Comparison of ENCODE assay signal across 20 cellular contexts in genomic region chr5:133226186-133226585, GRCh38.
A peak's percentile ranks its signal among the peaks of the same experiment; 100 is the strongest.
DNase-seq lines count a peak whose midpoint lies in the region; ATAC-seq and TF ChIP-seq lines count a peak whose summit lies in the region.
"Had no signal": no experiment of that assay in that cellular context is flagged by ENCODE, and none has a peak within 500 bp of the region (broad histone marks: within the 10 kb centered on the region; RNA-seq: fewer than 3 reads in every experiment).

No MANE protein-coding gene starts in this region.

- H3K4me3 ChIP-seq in SJSA1, result no peak overlapping the region
- no peak overlapping the region for H3K4me3 ChIP-seq in stomach
- H3K4me3 ChIP-seq: tibial artery had no signal

- TF ChIP-seq CTCF in Calu3 (IDR thresholded peaks at IDR 0.05; ENCODE audit: unreplicated experiment) (no peak), stomach (IDR thresholded peaks at IDR 0.05) (no peak), omental fat pad (IDR thresholded peaks at IDR 0.05) (no peak)

- no peak overlapping the region for H3K27ac Mint-ChIP-seq in Calu3 (ENCODE audit: unreplicated experiment)
- H3K27ac Mint-ChIP-seq: activated CD4-positive, alpha-beta memory T cell treated with anti-CD3 and anti-CD28 coated beads, Interleukin-2, amount 10 ng/mL, durations not matched to agents 7 days and 5 days had no signal

- peak overlapping the region; percentile 12; the same call in 1 of the 2 replicates for H3K27ac ChIP-seq in SJSA1
- peak overlapping the region in 3 of 5 donors; percentile 27 to 59 (median 32) for H3K27ac ChIP-seq in stomach
- H3K27ac ChIP-seq: C4-2B, HL-60, tibial artery had no signal

- no peaks in the 10 kb centered on the region for H3K27me3 ChIP-seq in SJSA1 (replicated peaks)
- no peaks in the 10 kb centered on the region for H3K27me3 ChIP-seq in stomach
- H3K27me3 ChIP-seq: tibial artery had no signal

- H3K27me3 Mint-ChIP-seq in Calu3 (ENCODE audit: unreplicated experiment), result no peaks in the 10 kb centered on the region

- no TSS peak for BruUV-seq in Calu3 (replicated peaks; lab: Mats Ljungman, UMichigan)

- WGBS in stomach, 5 donors, result 17 to 80% (median 50%) methylated on average over 1 of the region's 1 CpG

- H3K36me3 ChIP-seq in SJSA1 (no peaks in the 10 kb centered on the region), stomach (no peaks in the 10 kb centered on the region)
- H3K36me3 ChIP-seq: tibial artery had no signal

- intact Hi-C loops in Calu3 (cut with micrococcal nuclease; ENCODE audit: unreplicated experiment), result no loop called here
- intact Hi-C loops in left colon (cut with DNase I, micrococcal nuclease), result no loop called here
- intact Hi-C loops in stomach (cut with DNase I; ENCODE audit: low total_unique reads), result no loop called here

- H3K36me3 Mint-ChIP-seq in Calu3 (ENCODE audit: insufficient read depth, unreplicated experiment), result no peaks in the 10 kb centered on the region
- H3K36me3 Mint-ChIP-seq: naive thymus-derived CD8-positive, alpha-beta T cell had no signal

- CTCF ChIA-PET in Calu3 (lab: Charles Lee), result interaction anchor here (0.9 to 2.2 kb wide), 3 partner anchors 14 to 419 kb away, joined by 3 to 9 read pairs (median 8); no protein-coding TSS in a partner anchor

- no peak for TF ChIP-seq EP300 in stomach (IDR thresholded peaks at IDR 0.05)

- H3K4me3 Mint-ChIP-seq in Calu3 (ENCODE audit: low read depth, unreplicated experiment), result peak overlapping the region; percentile 15
- H3K4me3 Mint-ChIP-seq: activated CD4-positive, alpha-beta memory T cell treated with anti-CD3 and anti-CD28 coated beads, Interleukin-2, amount 10 ng/mL, durations not matched to agents 7 days and 5 days; naive thymus-derived CD8-positive, alpha-beta T cell had no signal

- no peak for TF ChIP-seq POLR2A in stomach (IDR thresholded peaks at IDR 0.05)

- peaks cover 42% of the 10 kb centered on the region for H3K4me1 ChIP-seq in SJSA1 (replicated peaks)
- H3K4me1 ChIP-seq in stomach, result peaks cover 0 to 9% (median 7%) of the 10 kb centered on the region in 4 donors

- no peaks in the 10 kb centered on the region for H3K9me3 Mint-ChIP-seq in Calu3 (ENCODE audit: low read depth, unreplicated experiment)
- H3K9me3 Mint-ChIP-seq: activated CD4-positive, alpha-beta memory T cell treated with anti-CD3 and anti-CD28 coated beads, Interleukin-2, amount 10 ng/mL, durations not matched to agents 7 days and 5 days; naive thymus-derived CD8-positive, alpha-beta T cell had no signal

- ATAC-seq in left colon, result peak; percentile 21
- ATAC-seq in omental fat pad (ENCODE audit: low FRiP score), result no peak
- ATAC-seq: naive thymus-derived CD8-positive, alpha-beta T cell had no signal

- DNase-seq in Calu3, result no peak
- no peak for DNase-seq in SJSA1 (ENCODE audit: low read depth in 1 of 2, low spot score in 2 of 2)
- DNase-seq in left colon, result no peak
- no peak for DNase-seq in stomach
- DNase-seq in omental fat pad (ENCODE audit: low spot score), result no peak
- DNase-seq in superior temporal gyrus (ENCODE audit: extremely low spot score), result no peak
- no peak for DNase-seq in activated CD4-positive, alpha-beta T cell treated with anti-CD3 and anti-CD28 coated beads, Interleukin-2, amount 50 U/mL, for 1 hour
- no peak for DNase-seq in central memory CD4-positive, alpha-beta T cell
- DNase-seq: activated CD4-positive, alpha-beta memory T cell treated with anti-CD3 and anti-CD28 coated beads, Interleukin-2, amount 10 ng/mL, durations not matched to agents 7 days and 5 days; activated effector memory CD4-positive, alpha-beta T cell treated with anti-CD3 and anti-CD28 coated beads, Interleukin-2, amount 50 U/mL, for 16 hours; effector memory CD4-positive, alpha-beta T cell; naive thymus-derived CD8-positive, alpha-beta T cell; NCI-H2171; NCI-H524 treated with DMSO at 0.1 percent for 48 hours; posterior cingulate gyrus; stimulated activated CD4-positive, alpha-beta T cell treated with anti-CD3 and anti-CD28 coated beads, Interleukin-2, amount 100 ng/mL, for 24 hours; stimulated activated naive CD4-positive, alpha-beta T cell treated with Interleukin-2 at 50 U/mL for 16 hours; tibial artery had no signal

- peaks cover 20% of the 10 kb centered on the region for H3K4me1 Mint-ChIP-seq in Calu3 (ENCODE audit: low read depth, unreplicated experiment)
- H3K4me1 Mint-ChIP-seq: activated CD4-positive, alpha-beta memory T cell treated with anti-CD3 and anti-CD28 coated beads, Interleukin-2, amount 10 ng/mL, durations not matched to agents 7 days and 5 days had no signal

- no peaks in the 10 kb centered on the region for H3K9me3 ChIP-seq in SJSA1 (replicated peaks)
- H3K9me3 ChIP-seq in stomach, result no peaks in the 10 kb centered on the region
- H3K9me3 ChIP-seq: tibial artery had no signal
